15 cellular contexts compared by ENCODE assay signal in the genomic region with DNA sequence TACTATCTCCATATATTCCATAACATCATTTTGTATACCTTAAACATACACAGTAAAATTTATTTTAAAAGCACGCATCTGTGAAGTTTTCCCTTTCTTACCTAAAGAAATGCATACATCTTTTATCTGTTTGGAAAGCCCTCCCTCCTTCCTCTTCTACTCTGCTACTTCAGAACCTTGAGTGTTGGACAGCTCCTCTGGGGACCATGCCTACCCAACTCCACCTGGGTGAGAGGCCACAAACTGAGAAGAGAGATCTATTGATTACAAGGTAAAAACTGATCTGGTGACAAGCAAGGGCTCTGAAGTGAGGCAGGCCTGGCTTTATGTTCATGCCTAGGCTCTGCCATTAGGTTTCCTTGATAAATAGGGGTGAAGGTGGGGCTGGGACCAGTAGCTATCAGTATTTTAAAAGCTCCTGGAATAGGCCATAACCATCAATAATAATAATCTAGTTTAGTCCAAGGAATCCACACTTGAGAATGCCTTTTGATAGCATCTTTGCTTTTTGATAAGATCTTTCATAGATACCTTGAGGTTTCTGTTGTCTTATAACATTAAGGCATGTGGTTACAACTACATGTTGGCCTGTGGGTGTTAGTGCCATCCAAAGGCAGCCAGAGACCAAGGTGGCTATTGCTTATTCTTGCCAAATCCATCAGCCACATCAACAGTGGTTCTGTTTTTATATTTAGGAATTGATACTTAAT.
A peak's percentile ranks its signal among the peaks of the same experiment; 100 is the strongest.
DNase-seq lines count a peak whose midpoint lies in the region; ATAC-seq and TF ChIP-seq lines count a peak whose summit lies in the region.
"Had no signal": no experiment of that assay in that cellular context is flagged by ENCODE, and none has a peak within 500 bp of the region (broad histone marks: within the 10 kb centered on the region; RNA-seq: fewer than 3 reads in every experiment).

No MANE protein-coding gene starts in this region.

- H3K9me3 ChIP-seq in SK-N-SH (no peaks in the 10 kb centered on the region), suprapubic skin (no peaks in the 10 kb centered on the region)
- H3K9me3 ChIP-seq: transverse colon had no signal

- TF ChIP-seq RAD21 in SK-N-SH (IDR thresholded peaks at IDR 0.05; ENCODE audit: low read length), result no peak

- POLR2A ChIA-PET in SK-N-SH (lab: Yijun Ruan, JAX), result no interaction called here

- no peaks in the 10 kb centered on the region for H3K27me3 ChIP-seq in SK-N-SH (ENCODE audit: insufficient read depth)
- H3K27me3 ChIP-seq in mesendoderm (ENCODE audit: insufficient read depth, low read length, poor library complexity), result no peaks in the 10 kb centered on the region
- H3K27me3 ChIP-seq in suprapubic skin, result no peaks in the 10 kb centered on the region
- H3K27me3 ChIP-seq: transverse colon had no signal

- H3K4me1 ChIP-seq in SK-N-SH (ENCODE audit: control insufficient read depth in 1 of 2, insufficient read depth in 2 of 2, low read depth in 1 of 2, low read length in 1 of 2) (no peaks in the 10 kb centered on the region), mesendoderm (ENCODE audit: control insufficient read depth, low read depth, low read length) (no peaks in the 10 kb centered on the region), suprapubic skin (no peaks in the 10 kb centered on the region)
- H3K4me1 ChIP-seq: transverse colon had no signal

- no peak overlapping the region for H2BK120ac ChIP-seq in mesendoderm (ENCODE audit: low read depth, low read length)

- TF ChIP-seq POLR2A in suprapubic skin (IDR thresholded peaks at IDR 0.05), result no peak

- no peaks in the 10 kb centered on the region for H3K9me2 ChIP-seq in SK-N-SH

- 36% methylated on average over 1 of the region's 1 CpG for WGBS in SK-N-SH (ENCODE audit: low lambda C conversion rate)
- WGBS in mesendoderm (ENCODE audit: extremely low coverage, insufficient coverage, low lambda C conversion rate), result no CpG with 5 or more reads among the region's 1 CpG
- WGBS in suprapubic skin, result 78% methylated on average over 1 of the region's 1 CpG

- H3K79me1 ChIP-seq in mesendoderm (ENCODE audit: low read length), result no peaks in the 10 kb centered on the region

- H3K79me2 ChIP-seq in SK-N-SH (ENCODE audit: insufficient read depth) (no peaks in the 10 kb centered on the region), mesendoderm (ENCODE audit: control insufficient read depth, insufficient read depth, low read length) (no peaks in the 10 kb centered on the region)

- no peak overlapping the region for H2BK15ac ChIP-seq in mesendoderm (replicated peaks; ENCODE audit: low read depth)

- no peak overlapping the region for H3K56ac ChIP-seq in mesendoderm (ENCODE audit: low read length)

- no peak overlapping the region for H2AFZ ChIP-seq in SK-N-SH (ENCODE audit: low read depth)

- H3K9ac ChIP-seq in SK-N-SH (no peak overlapping the region), mesendoderm (ENCODE audit: low read length) (no peak overlapping the region)

- CTCF ChIA-PET in SK-N-SH (lab: Yijun Ruan, JAX), result interaction anchor here (1.1 kb wide), 1 partner anchor 41 kb away, joined by 3 read pairs; no protein-coding TSS in a partner anchor

- DNase-seq in SK-N-SH (no peak), mesendoderm (peak; percentile 71), suprapubic skin (ENCODE audit: low spot score in 2 of 2) (no peak), omental fat pad (ENCODE audit: low spot score) (no peak), T-helper 9 cell (no peak)
- DNase-seq: activated CD8-positive, alpha-beta memory T cell treated with anti-CD3 and anti-CD28 coated beads, Interleukin-2, amount 10 ng/mL, durations not matched to agents 7 days and 5 days; activated naive CD8-positive, alpha-beta T cell treated with anti-CD3 and anti-CD28 coated beads, Interleukin-2, amount 10 ng/mL, durations not matched to agents 7 days and 5 days; hypothalamus; mesenchymal stem cell; NCI-H1694; stimulated activated CD4-positive, alpha-beta T cell treated with anti-CD3 and anti-CD28 coated beads, Interleukin-12 subunit alpha, Interleukin-12 subunit beta, amount 100 ng/mL, for 4 hours; transverse colon had no signal

- H3K4ac ChIP-seq in mesendoderm (ENCODE audit: low read depth, low read length), result no peak overlapping the region

- H3K18ac ChIP-seq in mesendoderm (ENCODE audit: low read length), result no peak overlapping the region

- no peak overlapping the region for H3K4me2 ChIP-seq in SK-N-SH
- no peak overlapping the region for H3K4me2 ChIP-seq in mesendoderm (ENCODE audit: low read length)

- H2AK5ac ChIP-seq in mesendoderm (ENCODE audit: low read length), result no peak overlapping the region

- H2BK5ac ChIP-seq in mesendoderm (ENCODE audit: low read length), result no peak overlapping the region

- H3K4me3 ChIP-seq in SK-N-SH (ENCODE audit: low read depth in 2 of 2, low read length in 1 of 2) (no peak overlapping the region), mesendoderm (ENCODE audit: low read length) (no peak overlapping the region), suprapubic skin (no peak overlapping the region)
- H3K4me3 ChIP-seq: transverse colon had no signal

- H3K27ac ChIP-seq in SK-N-SH (ENCODE audit: low read depth in 2 of 2, low read length in 1 of 2) (no peak overlapping the region), mesendoderm (ENCODE audit: low read depth, low read length) (no peak overlapping the region), suprapubic skin (no peak overlapping the region)
- H3K27ac ChIP-seq: transverse colon had no signal

- TF ChIP-seq EP300 in SK-N-SH (IDR thresholded peaks at IDR 0.05; ENCODE audit: borderline replicate concordance in 1 of 2, low read depth in 1 of 2, low read length in 1 of 2) (no peak), suprapubic skin (IDR thresholded peaks at IDR 0.05) (no peak)

- H4K8ac ChIP-seq in mesendoderm (ENCODE audit: low read depth, low read length), result no peak overlapping the region

- H3K23ac ChIP-seq in mesendoderm (ENCODE audit: low read length), result no peak overlapping the region

- no peaks in the 10 kb centered on the region for H3K36me3 ChIP-seq in SK-N-SH (replicated peaks in 1 of 2; ENCODE audit: control insufficient read depth in 1 of 2, insufficient read depth in 2 of 2, low read length in 1 of 2)
- H3K36me3 ChIP-seq in mesendoderm (ENCODE audit: control insufficient read depth, insufficient read depth, low read length), result no peaks in the 10 kb centered on the region
- H3K36me3 ChIP-seq in suprapubic skin, result no peaks in the 10 kb centered on the region
- H3K36me3 ChIP-seq: transverse colon had no signal

- H4K20me1 ChIP-seq in SK-N-SH (ENCODE audit: insufficient read depth), result no peaks in the 10 kb centered on the region

- no peak overlapping the region for H4K5ac ChIP-seq in mesendoderm (ENCODE audit: low read length)

- TF ChIP-seq CTCF in SK-N-SH (IDR thresholded peaks at IDR 0.05), result no peak
- no peak for TF ChIP-seq CTCF in suprapubic skin (IDR thresholded peaks at IDR 0.05)
- TF ChIP-seq CTCF in omental fat pad (IDR thresholded peaks at IDR 0.05), result no peak

- no peaks in the 10 kb centered on the region for H3F3A ChIP-seq in SK-N-SH (replicated peaks; ENCODE audit: insufficient read depth)

- ATAC-seq in SK-N-SH treated with all-trans-retinoic acid at 6 μM for 48 hours (no peak), HG03135 (IDR thresholded peaks at IDR 0.05; ENCODE audit: unreplicated experiment) (peak; percentile 72), omental fat pad (ENCODE audit: low FRiP score) (no peak)
- ATAC-seq: activated CD8-positive, alpha-beta memory T cell treated with anti-CD3 and anti-CD28 coated beads, Interleukin-2, amount 10 ng/mL, durations not matched to agents 7 days and 5 days had no signal

TF ChIP-seq in SK-N-SH treated with all-trans-retinoic acid at 6 μM for 48 hours, 23 proteins besides CTCF, POLR2A, EP300 and RAD21 (continues in another document):
- TF ChIP-seq, protein P1, sequence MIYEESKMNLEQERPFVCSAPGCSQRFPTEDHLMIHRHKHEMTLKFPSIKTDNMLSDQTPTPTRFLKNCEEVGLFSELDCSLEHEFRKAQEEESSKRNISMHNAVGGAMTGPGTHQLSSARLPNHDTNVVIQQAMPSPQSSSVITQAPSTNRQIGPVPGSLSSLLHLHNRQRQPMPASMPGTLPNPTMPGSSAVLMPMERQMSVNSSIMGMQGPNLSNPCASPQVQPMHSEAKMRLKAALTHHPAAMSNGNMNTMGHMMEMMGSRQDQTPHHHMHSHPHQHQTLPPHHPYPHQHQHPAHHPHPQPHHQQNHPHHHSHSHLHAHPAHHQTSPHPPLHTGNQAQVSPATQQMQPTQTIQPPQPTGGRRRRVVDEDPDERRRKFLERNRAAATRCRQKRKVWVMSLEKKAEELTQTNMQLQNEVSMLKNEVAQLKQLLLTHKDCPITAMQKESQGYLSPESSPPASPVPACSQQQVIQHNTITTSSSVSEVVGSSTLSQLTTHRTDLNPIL (CRISPR knock-in tag; IDR thresholded peaks at IDR 0.05; ENCODE audit: low read depth), result no peak

TF ChIP-seq in PFSK-1, 5 proteins besides CTCF, POLR2A, EP300 and RAD21:
- TF ChIP-seq, protein P2, sequence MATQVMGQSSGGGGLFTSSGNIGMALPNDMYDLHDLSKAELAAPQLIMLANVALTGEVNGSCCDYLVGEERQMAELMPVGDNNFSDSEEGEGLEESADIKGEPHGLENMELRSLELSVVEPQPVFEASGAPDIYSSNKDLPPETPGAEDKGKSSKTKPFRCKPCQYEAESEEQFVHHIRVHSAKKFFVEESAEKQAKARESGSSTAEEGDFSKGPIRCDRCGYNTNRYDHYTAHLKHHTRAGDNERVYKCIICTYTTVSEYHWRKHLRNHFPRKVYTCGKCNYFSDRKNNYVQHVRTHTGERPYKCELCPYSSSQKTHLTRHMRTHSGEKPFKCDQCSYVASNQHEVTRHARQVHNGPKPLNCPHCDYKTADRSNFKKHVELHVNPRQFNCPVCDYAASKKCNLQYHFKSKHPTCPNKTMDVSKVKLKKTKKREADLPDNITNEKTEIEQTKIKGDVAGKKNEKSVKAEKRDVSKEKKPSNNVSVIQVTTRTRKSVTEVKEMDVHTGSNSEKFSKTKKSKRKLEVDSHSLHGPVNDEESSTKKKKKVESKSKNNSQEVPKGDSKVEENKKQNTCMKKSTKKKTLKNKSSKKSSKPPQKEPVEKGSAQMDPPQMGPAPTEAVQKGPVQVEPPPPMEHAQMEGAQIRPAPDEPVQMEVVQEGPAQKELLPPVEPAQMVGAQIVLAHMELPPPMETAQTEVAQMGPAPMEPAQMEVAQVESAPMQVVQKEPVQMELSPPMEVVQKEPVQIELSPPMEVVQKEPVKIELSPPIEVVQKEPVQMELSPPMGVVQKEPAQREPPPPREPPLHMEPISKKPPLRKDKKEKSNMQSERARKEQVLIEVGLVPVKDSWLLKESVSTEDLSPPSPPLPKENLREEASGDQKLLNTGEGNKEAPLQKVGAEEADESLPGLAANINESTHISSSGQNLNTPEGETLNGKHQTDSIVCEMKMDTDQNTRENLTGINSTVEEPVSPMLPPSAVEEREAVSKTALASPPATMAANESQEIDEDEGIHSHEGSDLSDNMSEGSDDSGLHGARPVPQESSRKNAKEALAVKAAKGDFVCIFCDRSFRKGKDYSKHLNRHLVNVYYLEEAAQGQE (IDR thresholded peaks at IDR 0.05; ENCODE audit: insufficient read depth in 1 of 2, low read depth in 2 of 2, low read length in 2 of 2), result peak; percentile 79 to 93
- no peak for TF ChIP-seq TAF1 (IDR thresholded peaks at IDR 0.05; ENCODE audit: borderline replicate concordance, insufficient read depth, low read length)
